In genomic region chr1:94345148-94345721, GRCh38 we compare ENCODE assay signal across 2 cellular contexts.
A peak's percentile ranks its signal among the peaks of the same experiment; 100 is the strongest.
TF ChIP-seq lines count a peak whose summit lies in the region.

No MANE protein-coding gene starts in this region.

TF ChIP-seq in IMR-90, 13 proteins besides CTCF, POLR2A, EP300 and RAD21:
- TF ChIP-seq ELK1 (IDR thresholded peaks at IDR 0.05; ENCODE audit: borderline replicate concordance, low read depth, low read length) = no peak
- TF ChIP-seq CEBPB (IDR thresholded peaks at IDR 0.05; ENCODE audit: low read depth, low read length) = peak; percentile 64
- no peak for TF ChIP-seq CHD1 (IDR thresholded peaks at IDR 0.05; ENCODE audit: low read depth, low read length)

TF ChIP-seq in H1, 55 proteins besides CTCF, POLR2A, EP300 and RAD21 (continued from another document):
- TF ChIP-seq, protein P1, sequence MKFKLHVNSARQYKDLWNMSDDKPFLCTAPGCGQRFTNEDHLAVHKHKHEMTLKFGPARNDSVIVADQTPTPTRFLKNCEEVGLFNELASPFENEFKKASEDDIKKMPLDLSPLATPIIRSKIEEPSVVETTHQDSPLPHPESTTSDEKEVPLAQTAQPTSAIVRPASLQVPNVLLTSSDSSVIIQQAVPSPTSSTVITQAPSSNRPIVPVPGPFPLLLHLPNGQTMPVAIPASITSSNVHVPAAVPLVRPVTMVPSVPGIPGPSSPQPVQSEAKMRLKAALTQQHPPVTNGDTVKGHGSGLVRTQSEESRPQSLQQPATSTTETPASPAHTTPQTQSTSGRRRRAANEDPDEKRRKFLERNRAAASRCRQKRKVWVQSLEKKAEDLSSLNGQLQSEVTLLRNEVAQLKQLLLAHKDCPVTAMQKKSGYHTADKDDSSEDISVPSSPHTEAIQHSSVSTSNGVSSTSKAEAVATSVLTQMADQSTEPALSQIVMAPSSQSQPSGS (IDR thresholded peaks at IDR 0.05; ENCODE audit: low read length) = no peak
- TF ChIP-seq SIN3A (conservative IDR thresholded peaks at IDR 0.05 in 1 of 2, IDR thresholded peaks at IDR 0.05 in 1 of 2; ENCODE audit: low read depth in 1 of 2, low read length in 2 of 2) (no peak), CTBP2 (IDR thresholded peaks at IDR 0.05; ENCODE audit: borderline replicate concordance, insufficient read depth, insufficient read length, low read length) (no peak)
TF ChIP-seq in H1: peak in this region for 0.
